Comparison of ENCODE assay signal across 3 cellular contexts in genomic region chr1:70409136-70409535, GRCh38.
A peak's percentile ranks its signal among the peaks of the same experiment; 100 is the strongest.
TF ChIP-seq lines count a peak whose summit lies in the region.

No MANE protein-coding gene starts in this region.

TF ChIP-seq in GM23338, 12 proteins besides CTCF, POLR2A, EP300 and RAD21 (continues in another document):
- TF ChIP-seq POLR2AphosphoS5 (IDR thresholded peaks at IDR 0.05; ENCODE audit: low read depth) = no peak
- no peak for TF ChIP-seq EZH2phosphoT487 (IDR thresholded peaks at IDR 0.05; ENCODE audit: unreplicated experiment)
- no peak for TF ChIP-seq ZNF114 (CRISPR knock-in tag; IDR thresholded peaks at IDR 0.05)
- TF ChIP-seq EZH2 (IDR thresholded peaks at IDR 0.05; ENCODE audit: low read depth, unreplicated experiment) = no peak
- no peak for TF ChIP-seq CREB1 (CRISPR knock-in tag; IDR thresholded peaks at IDR 0.05; ENCODE audit: low read depth)
- TF ChIP-seq ZNF331 (CRISPR knock-in tag; IDR thresholded peaks at IDR 0.05; ENCODE audit: low read depth) = no peak
- TF ChIP-seq ETS1 (IDR thresholded peaks at IDR 0.05) = no peak
- no peak for TF ChIP-seq STAT1 (IDR thresholded peaks at IDR 0.05; ENCODE audit: unreplicated experiment)
- no peak for TF ChIP-seq REST (IDR thresholded peaks at IDR 0.05; ENCODE audit: unreplicated experiment)
- TF ChIP-seq JUNB (IDR thresholded peaks at IDR 0.05; ENCODE audit: unreplicated experiment) = no peak
- no peak for TF ChIP-seq NANOG (IDR thresholded peaks at IDR 0.05; ENCODE audit: borderline replicate concordance)

TF ChIP-seq in K562, 482 proteins besides CTCF, POLR2A, EP300 and RAD21 (continues in another document):
- TF ChIP-seq SMARCA4 (IDR thresholded peaks at IDR 0.05) (no peak), ZNF316 (IDR thresholded peaks at IDR 0.05) (peak; percentile 87), BMI1 (IDR thresholded peaks at IDR 0.05; ENCODE audit: low read length) (no peak), SLC30A9 (CRISPR knock-in tag; IDR thresholded peaks at IDR 0.05) (no peak), MAFK (IDR thresholded peaks at IDR 0.05; ENCODE audit: low read length) (peak; percentile 71; the same call in 1 of the 2 replicates), ZNF699 (CRISPR knock-in tag; IDR thresholded peaks at IDR 0.05; ENCODE audit: insufficient replicate concordance) (no peak), TEAD2 (tag; IDR thresholded peaks at IDR 0.05) (no peak), KDM2B (CRISPR knock-in tag; IDR thresholded peaks at IDR 0.05) (no peak), ASH1L (IDR thresholded peaks at IDR 0.05; ENCODE audit: borderline replicate concordance, low read depth, partially characterized antibody) (no peak), C11orf30 (IDR thresholded peaks at IDR 0.05; ENCODE audit: low read depth) (peak; percentile 76), GATAD2B (IDR thresholded peaks at IDR 0.05; ENCODE audit: borderline replicate concordance) (no peak), MEF2A (IDR thresholded peaks at IDR 0.05; ENCODE audit: control insufficient read depth, low read depth, low read length) (no peak), MAFF (IDR thresholded peaks at IDR 0.05; ENCODE audit: low read length) (peak; percentile 72), ARHGAP35 (IDR thresholded peaks at IDR 0.05; ENCODE audit: partially characterized antibody) (no peak), NFE2 (IDR thresholded peaks at IDR 0.05; ENCODE audit: low read depth) (peak; percentile 51), MAFG (tag; conservative IDR thresholded peaks at IDR 0.05) (peak; percentile 80), RERE (CRISPR knock-in tag; IDR thresholded peaks at IDR 0.05; ENCODE audit: borderline replicate concordance) (no peak), PTRF (tag; IDR thresholded peaks at IDR 0.05) (no peak), RCOR1 (IDR thresholded peaks at IDR 0.05; ENCODE audit: borderline replicate concordance in 1 of 2, low read depth in 2 of 2, low read length in 2 of 2) (no peak), ZNF408 (CRISPR knock-in tag; IDR thresholded peaks at IDR 0.05; ENCODE audit: low read depth) (no peak), BDP1 (IDR thresholded peaks at IDR 0.05; ENCODE audit: insufficient read depth, insufficient read length) (no peak), ZNF239 (CRISPR knock-in tag; IDR thresholded peaks at IDR 0.05) (no peak), ZNF592 (IDR thresholded peaks at IDR 0.05) (peak; percentile 43; the same call in 1 of the 2 replicates), ZNF347 (CRISPR knock-in tag; IDR thresholded peaks at IDR 0.05; ENCODE audit: low read depth) (no peak)

TF ChIP-seq in SK-N-SH treated with all-trans-retinoic acid at 6 μM for 48 hours, 23 proteins besides CTCF, POLR2A, EP300 and RAD21:
- no peak for TF ChIP-seq OSR1 (CRISPR knock-in tag; IDR thresholded peaks at IDR 0.05)
TF ChIP-seq in SK-N-SH treated with all-trans-retinoic acid at 6 μM for 48 hours: peak in this region for 0.
